8 cellular contexts compared by ENCODE assay signal in genomic region chr2:205885492-205886099, GRCh38.
DNase-seq lines count a peak whose midpoint lies in the region; ATAC-seq and TF ChIP-seq lines count a peak whose summit lies in the region.

No MANE protein-coding gene starts in this region.

- no peak overlapping the region for H2AFZ ChIP-seq in Loucy (ENCODE audit: low read length)

- H3K27me3 ChIP-seq in Loucy (ENCODE audit: insufficient read depth, low read length, poor library complexity, severe bottlenecking) (no peaks in the 10 kb centered on the region), kidney epithelial cell (ENCODE audit: control insufficient read depth, insufficient read depth, low read length) (no peaks in the 10 kb centered on the region)

- DNase-seq in Ammon's horn (ENCODE audit: low spot score) (peak; percentile 83), kidney epithelial cell (ENCODE audit: low read depth) (no peak), DMS79 treated with DMSO at 0.1 percent for 48 hours (lab: John Stamatoyannopoulos, UW) (no peak)
- DNase-seq in central memory CD4-positive, alpha-beta T cell: peak; percentile 13
- peak; percentile 1 to 33 for DNase-seq in stimulated activated CD4-positive, alpha-beta T cell treated with anti-CD3 and anti-CD28 coated beads, Interleukin-1b, Interleukin-23, amount 100 ng/mL, for 1 hour (ENCODE audit: low read depth in 2 of 2)

- no peaks in the 10 kb centered on the region for H3K79me2 ChIP-seq in Loucy (ENCODE audit: insufficient read depth, low read length)

- H4K20me1 ChIP-seq in Loucy (ENCODE audit: insufficient read depth, low read length, poor library complexity, severe bottlenecking): no peaks in the 10 kb centered on the region

- H3K4me2 ChIP-seq in Loucy (ENCODE audit: low read depth, low read length, poor library complexity, severe bottlenecking): no peak overlapping the region

- H3K36me3 ChIP-seq in Loucy (ENCODE audit: insufficient read depth, low read length) (no peaks in the 10 kb centered on the region), kidney epithelial cell (ENCODE audit: control insufficient read depth, insufficient read depth, low read length) (no peaks in the 10 kb centered on the region)

- peak; percentile 73 for ATAC-seq in GM19463 (IDR thresholded peaks at IDR 0.05; ENCODE audit: unreplicated experiment)

- no peaks in the 10 kb centered on the region for H3K9me2 ChIP-seq in Loucy (replicated peaks; ENCODE audit: low read depth, low read length)

- H3K4me3 ChIP-seq in Loucy (ENCODE audit: low read length, poor library complexity, severe bottlenecking): no peak overlapping the region
- no peak overlapping the region for H3K4me3 ChIP-seq in WI38 (ENCODE audit: low read depth, low read length)
- H3K4me3 ChIP-seq in kidney epithelial cell (ENCODE audit: low read depth, low read length): no peak overlapping the region

- no peaks in the 10 kb centered on the region for H3K9me3 ChIP-seq in Loucy (ENCODE audit: insufficient read depth, low read depth, low read length)

- no peak overlapping the region for H3K9ac ChIP-seq in Loucy (ENCODE audit: low read depth, low read length, poor library complexity, severe bottlenecking)

- H3K4me1 ChIP-seq in Loucy (ENCODE audit: insufficient read depth, low read length, poor library complexity, severe bottlenecking): no peaks in the 10 kb centered on the region

- no peaks in the 10 kb centered on the region for H3F3A ChIP-seq in Loucy (ENCODE audit: low read depth)

- peak; percentile 96 for TF ChIP-seq CTCF in Loucy (conservative IDR thresholded peaks at IDR 0.05; ENCODE audit: low read length)
- peak; percentile 78 for TF ChIP-seq CTCF in WI38 (IDR thresholded peaks at IDR 0.05; ENCODE audit: low read depth, low read length)
- TF ChIP-seq CTCF in kidney epithelial cell (IDR thresholded peaks at IDR 0.05; ENCODE audit: insufficient read depth, low read length, poor library complexity, severe bottlenecking): peak; percentile 89

Comparison
In these comparisons a context has a peak if more than half of its experiments do, and no peak if none do; other contexts are left out.
1. DNase-seq: peak in Ammon's horn (single experiment), central memory CD4-positive, alpha-beta T cell (single experiment) and stimulated activated CD4-positive, alpha-beta T cell treated with anti-CD3 and anti-CD28 coated beads, Interleukin-1b, Interleukin-23, amount 100 ng/mL, for 1 hour (2 of 2); none in kidney epithelial cell (single experiment) and DMS79 treated with DMSO at 0.1 percent for 48 hours (single experiment).
2. Peak in every context shown above with its lines, with median percentiles within 50 percentile points of each other: CTCF ChIP-seq.